In the genomic region with DNA sequence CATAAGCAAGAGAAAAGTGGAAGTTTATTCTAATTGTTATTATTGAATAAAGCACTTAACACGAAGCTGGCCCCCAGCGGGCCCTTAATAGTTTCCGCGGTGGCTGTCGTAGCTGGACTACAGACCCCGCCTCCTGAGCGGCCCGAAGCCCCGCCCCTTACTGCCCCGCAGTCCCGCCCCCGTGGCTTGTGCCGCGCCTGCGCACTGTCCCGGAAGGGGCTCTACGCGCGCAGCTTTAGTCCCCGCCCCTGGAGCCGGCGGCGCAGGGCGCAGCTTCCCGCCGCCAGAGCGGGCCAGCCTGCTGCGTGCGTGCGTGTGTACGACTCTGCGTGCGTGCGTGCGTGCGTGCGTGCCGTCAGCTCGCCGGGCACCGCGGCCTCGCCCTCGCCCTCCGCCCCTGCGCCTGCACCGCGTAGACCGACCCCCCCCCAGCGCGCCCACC, we compare ENCODE assay signal across 8 cellular contexts. TPM values are rescaled to one million over a fixed set of nuclear protein-coding genes. Genes with fewer than 3 reads are reported as not detected.
DNase-seq lines count a peak whose midpoint lies in the region; ATAC-seq and TF ChIP-seq lines count a peak whose summit lies in the region.

A gene with protein sequence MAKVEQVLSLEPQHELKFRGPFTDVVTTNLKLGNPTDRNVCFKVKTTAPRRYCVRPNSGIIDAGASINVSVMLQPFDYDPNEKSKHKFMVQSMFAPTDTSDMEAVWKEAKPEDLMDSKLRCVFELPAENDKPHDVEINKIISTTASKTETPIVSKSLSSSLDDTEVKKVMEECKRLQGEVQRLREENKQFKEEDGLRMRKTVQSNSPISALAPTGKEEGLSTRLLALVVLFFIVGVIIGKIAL (plus strand): TSS at position 348 of the 442 bp plus-strand sequence. CDS start 231 bp downstream, outside the sequence.

- peak within 1 kb of the TSS; percentile 85 for H4K5ac ChIP-seq in IMR-90 (ENCODE audit: low read depth, low read length)

- intact Hi-C loops in IMR-90 (cut with micrococcal nuclease) = no loop called here

- H3K27ac ChIP-seq in IMR-90 (ENCODE audit: insufficient read depth, low read length) = peak within 1 kb of the TSS; percentile 96

- H2BK20ac ChIP-seq in IMR-90 (ENCODE audit: low read depth, low read length) = no peak within 1 kb of the TSS

- no peak for TF ChIP-seq POLR2A in IMR-90 (IDR thresholded peaks at IDR 0.05; ENCODE audit: low read depth, low read length)

- peak within 1 kb of the TSS; percentile 97 for H3K9ac ChIP-seq in IMR-90 (ENCODE audit: low read depth, low read length)

- H3K9me3 ChIP-seq in IMR-90 (ENCODE audit: control insufficient read depth, insufficient read depth, low read length) = no peaks in the 10 kb centered on the region

- peak within 1 kb of the TSS; percentile 99 for H2AK9ac ChIP-seq in IMR-90 (replicated peaks; ENCODE audit: low read depth, low read length, poor library complexity)

- TF ChIP-seq CTCF in IMR-90 (conservative IDR thresholded peaks at IDR 0.05; ENCODE audit: low read depth, low read length) (no peak), epithelial cell of esophagus (IDR thresholded peaks at IDR 0.05; ENCODE audit: insufficient read depth, low read depth, low read length, missing control alignments) (no peak)

- peak within 1 kb of the TSS; percentile 64 for H3K18ac ChIP-seq in IMR-90 (ENCODE audit: low read depth, low read length)

- peaks cover 42% of the 10 kb centered on the region for H4K20me1 ChIP-seq in IMR-90 (ENCODE audit: insufficient read depth, low read length)

- H3K79me1 ChIP-seq in IMR-90 (ENCODE audit: low read depth in 1 of 2, low read length in 2 of 2) = peaks cover 12 to 44% of the 10 kb centered on the region in 2 experiments

- peaks cover 8% of the 10 kb centered on the region for H3K4me1 ChIP-seq in IMR-90 (ENCODE audit: control insufficient read depth, insufficient read depth, low read length)

- H3K14ac ChIP-seq in IMR-90 (replicated peaks; ENCODE audit: low read depth, low read length) = peak within 1 kb of the TSS; percentile 99

- peak within 1 kb of the TSS; percentile 99 for H3K4me2 ChIP-seq in IMR-90 (ENCODE audit: low read depth, low read length)

- in situ Hi-C loops in IMR-90 (cut with MboI; ENCODE audit: low sequenced_read_pairs) = no loop called here

- H4K91ac ChIP-seq in IMR-90 (ENCODE audit: insufficient read depth, low read depth, low read length) = peak within 1 kb of the TSS; percentile 98

- H2AK5ac ChIP-seq in IMR-90 (ENCODE audit: low read depth, low read length) = peak within 1 kb of the TSS; percentile 97

- WGBS in IMR-90 (ENCODE audit: extremely low coverage in 2 of 2, insufficient read length in 1 of 2), 2 experiments = 1% methylated on average over 24 of the region's 51 CpGs; no CpG with 5 or more reads in 1 of the 2 experiments

- H3K36me3 ChIP-seq in IMR-90 (ENCODE audit: control insufficient read depth, insufficient read depth, low read length) = peaks cover 6% of the 10 kb centered on the region; the same call in 1 of the 2 replicates

- no TSS peak for BruUV-seq in IMR-90 (replicated peaks; lab: Mats Ljungman, UMichigan)

- peak within 1 kb of the TSS; percentile 99 for H2AFZ ChIP-seq in IMR-90 (replicated peaks; ENCODE audit: low read length, poor library complexity)

- no peak for TF ChIP-seq RAD21 in IMR-90 (IDR thresholded peaks at IDR 0.05; ENCODE audit: low read length)

- peak within 1 kb of the TSS; percentile 91 for H2BK5ac ChIP-seq in IMR-90 (ENCODE audit: low read depth, low read length, poor library complexity, severe bottlenecking)

- peak within 1 kb of the TSS; percentile 85 for H3K56ac ChIP-seq in IMR-90 (ENCODE audit: extremely low read depth, insufficient read depth, low read length)

- H3K4me3 ChIP-seq in IMR-90 (ENCODE audit: insufficient read depth, low read depth, low read length) (peak within 1 kb of the TSS; percentile 87), epithelial cell of esophagus (ENCODE audit: low read length) (peak within 1 kb of the TSS; percentile 82)

- peaks cover 26% of the 10 kb centered on the region for H3K9me1 ChIP-seq in IMR-90 (ENCODE audit: insufficient read depth, low read length)

- H2BK120ac ChIP-seq in IMR-90 (ENCODE audit: low read depth, low read length) = peak within 1 kb of the TSS; percentile 68

- dilution Hi-C loops in IMR-90 (cut with HindIII; ENCODE audit: low sequenced_read_pairs, unreplicated experiment) = no loop called here

- H3K23ac ChIP-seq in IMR-90 (ENCODE audit: low read depth, low read length) = peak within 1 kb of the TSS; percentile 99

- H3K27me3 ChIP-seq in IMR-90 (ENCODE audit: control insufficient read depth, insufficient read depth, low read length) = no peaks in the 10 kb centered on the region

- ATAC-seq in GM21529 (IDR thresholded peaks at IDR 0.05; ENCODE audit: unreplicated experiment) = peak; percentile 97
- peak; percentile 99 for ATAC-seq in IMR-90 (ENCODE audit: low read depth)

- peak within 1 kb of the TSS; percentile 96 to 98 for H4K8ac ChIP-seq in IMR-90 (ENCODE audit: low read depth in 2 of 2, low read length in 2 of 2)

- CTCF ChIA-PET in IMR-90 (lab: Yijun Ruan, JAX) = interaction anchor here (0.6 to 0.9 kb wide), 3 partner anchors 17 to 33 kb away, joined by 3 to 6 read pairs (median 4); no protein-coding TSS in a partner anchor

- peak; percentile 84 for DNase-seq in DMS114 treated with DMSO at 0.1 percent for 48 hours (lab: John Stamatoyannopoulos, UW; ENCODE audit: unreplicated experiment)
- DNase-seq in IMR-90 = peak; percentile 96
- DNase-seq in OCI-M2 (lab: John Stamatoyannopoulos, UW; ENCODE audit: unreplicated experiment) = peak; percentile 91
- peak; percentile 98 for DNase-seq in activated T-cell treated with anti-CD3 and anti-CD28 coated beads for 4 hours
- DNase-seq in epithelial cell of esophagus (ENCODE audit: low read depth) = peak; percentile 97
- DNase-seq in mucosa of gallbladder (ENCODE audit: low spot score) = peak; percentile 96
- peak; percentile 94 for DNase-seq in stimulated activated CD8-positive, alpha-beta memory T cell treated with anti-CD3 and anti-CD28 coated beads, Interleukin-4, amount 100 ng/mL, for 24 hours (ENCODE audit: low read depth)

- peak within 1 kb of the TSS; percentile 34; the same call in 1 of the 3 replicates for H2BK15ac ChIP-seq in IMR-90 (ENCODE audit: low read depth, low read length)

- POLR2A ChIA-PET in IMR-90 (lab: Charles Lee; ENCODE audit: unreplicated experiment) = interaction anchor here (0.6 to 1.1 kb wide), 3 partner anchors 11 to 25 kb away, joined by 3 to 5 read pairs (median 3); no protein-coding TSS in a partner anchor

- H3K4ac ChIP-seq in IMR-90 (ENCODE audit: low read depth, low read length) = peak within 1 kb of the TSS; percentile 98

TF ChIP-seq in IMR-90, 13 proteins besides CTCF, POLR2A, EP300 and RAD21:
- TF ChIP-seq USF2 (IDR thresholded peaks at IDR 0.05; ENCODE audit: low read depth, low read length) = 0 out of 2 replicates have a peak, but pooled peaks have one; percentile 4
- 0 out of 2 replicates have a peak, but pooled peaks have one; percentile 14 for TF ChIP-seq FOS (IDR thresholded peaks at IDR 0.05; ENCODE audit: low read depth, low read length)
- no peak for TF ChIP-seq RCOR1 (IDR thresholded peaks at IDR 0.05; ENCODE audit: insufficient replicate concordance, low read length)
- no peak; the same call in 1 of the 2 replicates for TF ChIP-seq NFE2L2 (IDR thresholded peaks at IDR 0.05; ENCODE audit: low read depth, low read length)
- TF ChIP-seq CEBPB (IDR thresholded peaks at IDR 0.05; ENCODE audit: low read depth, low read length) = no peak
- TF ChIP-seq ELK1 (IDR thresholded peaks at IDR 0.05; ENCODE audit: borderline replicate concordance, low read depth, low read length) = no peak
- 0 out of 2 replicates have a peak, but pooled peaks have one; percentile 51 for TF ChIP-seq MAZ (IDR thresholded peaks at IDR 0.05; ENCODE audit: borderline replicate concordance, low read depth, low read length)
- no peak for TF ChIP-seq SMC3 (IDR thresholded peaks at IDR 0.05; ENCODE audit: low read depth, low read length)
- peak; percentile 57; the same call in 1 of the 2 replicates for TF ChIP-seq BHLHE40 (IDR thresholded peaks at IDR 0.05; ENCODE audit: low read depth, low read length)

RNA-seq across cellular contexts. Expression of the gene that starts here (rescaled TPM):
- total RNA-seq in IMR-90 (2012; rRNA removed) = 9.1 and 12.8 TPM in 2 replicates
- polyA plus RNA-seq in IMR-90 (2012; rRNA removed) = 20.8 and 26.0 TPM in 2 replicates
- polyA plus RNA-seq in IMR-90 (2012; cell fraction: cytosol; rRNA removed) = 8.2 and 10.0 TPM in 2 replicates
- 9.1 and 22.4 TPM in 2 replicates for polyA plus RNA-seq in IMR-90 (2012; cell fraction: nucleus; rRNA removed; ENCODE audit: low replicate concordance)
- total RNA-seq in mucosa of gallbladder = 63.0 TPM

Comparison
In these comparisons a context has a peak if more than half of its experiments do, and no peak if none do; other contexts are left out.
1. Peak in every context shown above with its lines: DNase-seq, ATAC-seq, H3K4me3 ChIP-seq and H3K27ac ChIP-seq.